ENCODE assay signal across 9 cellular contexts in genomic region chr7:118080947-118081346, GRCh38.
DNase-seq lines count a peak whose midpoint lies in the region; ATAC-seq and TF ChIP-seq lines count a peak whose summit lies in the region.
"Had no signal": no experiment of that assay in that cellular context is flagged by ENCODE, and none has a peak within 500 bp of the region (broad histone marks: within the 10 kb centered on the region; RNA-seq: fewer than 3 reads in every experiment).

No MANE protein-coding gene starts in this region.

- no peaks in the 10 kb centered on the region for H3K4me1 ChIP-seq in IMR-90 (ENCODE audit: control insufficient read depth, insufficient read depth, low read length)
- H3K4me1 ChIP-seq in trophoblast cell (ENCODE audit: control insufficient read depth in 1 of 2, insufficient read depth in 2 of 2, low read length in 2 of 2) = peaks cover 4 to 7% of the 10 kb centered on the region in 2 experiments
- H3K4me1 ChIP-seq: heart right ventricle had no signal

- no peaks in the 10 kb centered on the region for H3K36me3 ChIP-seq in IMR-90 (ENCODE audit: control insufficient read depth, insufficient read depth, low read length)
- no peaks in the 10 kb centered on the region for H3K36me3 ChIP-seq in trophoblast cell (ENCODE audit: control insufficient read depth in 1 of 2, insufficient read depth in 2 of 2, low read length in 2 of 2)
- H3K36me3 ChIP-seq: heart right ventricle had no signal

- peaks cover 21% of the 10 kb centered on the region for H3K4me1 Mint-ChIP-seq in activated T-helper 1 cell treated with anti-CD3 and anti-CD28 coated beads, Interleukin-12 subunit alpha, Interleukin-12 subunit beta, Interleukin-2, Interleukin-4 antibody, amounts not matched to agents 30 ng/mL and 10 ng/mL and 1 ng/mL, durations not matched to agents 14 hours and 24 hours and 36 hours (ENCODE audit: low read depth)

- H3K36me3 Mint-ChIP-seq in activated T-helper 1 cell treated with anti-CD3 and anti-CD28 coated beads, Interleukin-12 subunit alpha, Interleukin-12 subunit beta, Interleukin-2, Interleukin-4 antibody, amounts not matched to agents 30 ng/mL and 10 ng/mL and 1 ng/mL, durations not matched to agents 14 hours and 24 hours and 36 hours (ENCODE audit: low read depth) = peaks cover 1% of the 10 kb centered on the region

- no peak overlapping the region for H3K4me3 ChIP-seq in IMR-90 (ENCODE audit: insufficient read depth, low read depth, low read length)
- no peak overlapping the region for H3K4me3 ChIP-seq in trophoblast cell (ENCODE audit: low read depth, low read length)
- H3K4me3 ChIP-seq: heart right ventricle had no signal

- in situ Hi-C loops in IMR-90 (cut with MboI; ENCODE audit: low sequenced_read_pairs) = loop anchor here (25.0 kb wide), 1 partner anchor 319 kb away; no protein-coding TSS in a partner anchor

- H2BK15ac ChIP-seq in IMR-90 (ENCODE audit: low read depth, low read length) = no peak overlapping the region

- peak; percentile 36 for DNase-seq in GM10266 (ENCODE audit: extremely low spot score)
- peak; percentile 81 for DNase-seq in IMR-90
- DNase-seq in activated T-helper 1 cell treated with anti-CD3 and anti-CD28 coated beads, Interleukin-12 subunit alpha, Interleukin-12 subunit beta, Interleukin-2, Interleukin-4 antibody, amounts not matched to agents 30 ng/mL and 10 ng/mL and 1 ng/mL, durations not matched to agents 14 hours and 24 hours and 36 hours (ENCODE audit: low spot score) = peak; percentile 31
- DNase-seq in trophoblast cell = peak; percentile 23 to 61
- no peak for DNase-seq in GF-D8 (lab: John Stamatoyannopoulos, UW)
- DNase-seq in NCI-H2171 (lab: John Stamatoyannopoulos, UW) = no peak
- DNase-seq in mucosa of gallbladder (ENCODE audit: low spot score) = no peak
- DNase-seq: heart right ventricle had no signal

- H3K79me2 ChIP-seq in trophoblast cell (ENCODE audit: control insufficient read depth, insufficient read depth, low read length, poor library complexity) = peaks cover 2% of the 10 kb centered on the region

- TF ChIP-seq POLR2A in IMR-90 (IDR thresholded peaks at IDR 0.05; ENCODE audit: low read depth, low read length) = no peak

- TF ChIP-seq RAD21 in IMR-90 (IDR thresholded peaks at IDR 0.05; ENCODE audit: low read length) = no peak

- H4K5ac ChIP-seq in IMR-90 (ENCODE audit: low read depth, low read length) = no peak overlapping the region

- no peaks in the 10 kb centered on the region for H3K27me3 ChIP-seq in IMR-90 (ENCODE audit: control insufficient read depth, insufficient read depth, low read length)
- H3K27me3 ChIP-seq in trophoblast cell (ENCODE audit: insufficient read depth, low read length) = no peaks in the 10 kb centered on the region
- H3K27me3 ChIP-seq: heart right ventricle had no signal

- H3K4ac ChIP-seq in IMR-90 (ENCODE audit: low read depth, low read length) = no peak overlapping the region
- H3K4ac ChIP-seq in trophoblast cell (ENCODE audit: low read depth, low read length) = no peak overlapping the region

- no TSS peak for BruUV-seq in IMR-90 (replicated peaks; lab: Mats Ljungman, UMichigan)

- no peak overlapping the region for H2AK9ac ChIP-seq in IMR-90 (replicated peaks; ENCODE audit: low read depth, low read length, poor library complexity)

- H4K91ac ChIP-seq in IMR-90 (ENCODE audit: insufficient read depth, low read depth, low read length) = no peak overlapping the region
- no peak overlapping the region for H4K91ac ChIP-seq in trophoblast cell (ENCODE audit: low read depth, low read length)

- H2BK5ac ChIP-seq in IMR-90 (ENCODE audit: low read depth, low read length, poor library complexity, severe bottlenecking) (no peak overlapping the region), trophoblast cell (ENCODE audit: low read depth, low read length, poor library complexity) (peak overlapping the region; percentile 17)

- H3K27ac Mint-ChIP-seq in activated T-helper 1 cell treated with anti-CD3 and anti-CD28 coated beads, Interleukin-12 subunit alpha, Interleukin-12 subunit beta, Interleukin-2, Interleukin-4 antibody, amounts not matched to agents 30 ng/mL and 10 ng/mL and 1 ng/mL, durations not matched to agents 14 hours and 24 hours and 36 hours = peak overlapping the region; percentile 73

- no peak overlapping the region for H2BK12ac ChIP-seq in trophoblast cell (ENCODE audit: low read length)

- H2AFZ ChIP-seq in IMR-90 (replicated peaks; ENCODE audit: low read length, poor library complexity) (no peak overlapping the region), trophoblast cell (ENCODE audit: insufficient read depth, low read length, poor library complexity) (no peak overlapping the region)

- ATAC-seq in GM21737 (IDR thresholded peaks at IDR 0.05; ENCODE audit: unreplicated experiment) (peak; percentile 89), IMR-90 (ENCODE audit: low read depth) (peak; percentile 65)

- peak overlapping the region; percentile 11 for H3K4me3 Mint-ChIP-seq in activated T-helper 1 cell treated with anti-CD3 and anti-CD28 coated beads, Interleukin-12 subunit alpha, Interleukin-12 subunit beta, Interleukin-2, Interleukin-4 antibody, amounts not matched to agents 30 ng/mL and 10 ng/mL and 1 ng/mL, durations not matched to agents 14 hours and 24 hours and 36 hours

- H3K18ac ChIP-seq in IMR-90 (ENCODE audit: low read depth, low read length) (no peak overlapping the region), trophoblast cell (ENCODE audit: low read length) (no peak overlapping the region)

- H3K79me1 ChIP-seq in IMR-90 (ENCODE audit: low read depth in 1 of 2, low read length in 2 of 2) (no peaks in the 10 kb centered on the region), trophoblast cell (ENCODE audit: low read length) (peaks cover 9% of the 10 kb centered on the region)

- dilution Hi-C loops in IMR-90 (cut with HindIII; ENCODE audit: low sequenced_read_pairs, unreplicated experiment) = no loop called here

- H3K27ac ChIP-seq in IMR-90 (ENCODE audit: insufficient read depth, low read length) (no peak overlapping the region), trophoblast cell (ENCODE audit: low read depth, low read length) (no peak overlapping the region)
- H3K27ac ChIP-seq: heart right ventricle had no signal

- peaks cover 8% of the 10 kb centered on the region for H3K9me3 Mint-ChIP-seq in activated T-helper 1 cell treated with anti-CD3 and anti-CD28 coated beads, Interleukin-12 subunit alpha, Interleukin-12 subunit beta, Interleukin-2, Interleukin-4 antibody, amounts not matched to agents 30 ng/mL and 10 ng/mL and 1 ng/mL, durations not matched to agents 14 hours and 24 hours and 36 hours

- no peak overlapping the region for H3K14ac ChIP-seq in IMR-90 (replicated peaks; ENCODE audit: low read depth, low read length)
- no peak overlapping the region for H3K14ac ChIP-seq in trophoblast cell (ENCODE audit: low read length)

- intact Hi-C loops in IMR-90 (cut with micrococcal nuclease) = no loop called here
- intact Hi-C loops in activated T-helper 1 cell treated with anti-CD3 and anti-CD28 coated beads, Interleukin-12 subunit alpha, Interleukin-12 subunit beta, Interleukin-2, Interleukin-4 antibody, amounts not matched to agents 30 ng/mL and 10 ng/mL and 1 ng/mL, durations not matched to agents 14 hours and 24 hours and 36 hours (cut with micrococcal nuclease) = loop anchor here (5.0 kb wide), 1 partner anchor 231 kb away; no protein-coding TSS in a partner anchor

- H4K12ac ChIP-seq in trophoblast cell (ENCODE audit: low read depth, low read length) = no peak overlapping the region

- no peaks in the 10 kb centered on the region for H3K9me1 ChIP-seq in IMR-90 (ENCODE audit: insufficient read depth, low read length)

- H3K27me3 Mint-ChIP-seq in activated T-helper 1 cell treated with anti-CD3 and anti-CD28 coated beads, Interleukin-12 subunit alpha, Interleukin-12 subunit beta, Interleukin-2, Interleukin-4 antibody, amounts not matched to agents 30 ng/mL and 10 ng/mL and 1 ng/mL, durations not matched to agents 14 hours and 24 hours and 36 hours (ENCODE audit: insufficient read depth) = peaks cover 3% of the 10 kb centered on the region

- no peak overlapping the region for H3K9ac ChIP-seq in IMR-90 (ENCODE audit: low read depth, low read length)
- H3K9ac ChIP-seq in trophoblast cell (ENCODE audit: low read length) = no peak overlapping the region

- no peak for TF ChIP-seq CTCF in GM10266 (IDR thresholded peaks at IDR 0.05; ENCODE audit: control insufficient read depth, insufficient read depth, low read depth, missing control alignments)
- TF ChIP-seq CTCF in IMR-90 (conservative IDR thresholded peaks at IDR 0.05; ENCODE audit: low read depth, low read length) = no peak

- no peak overlapping the region for H2BK120ac ChIP-seq in IMR-90 (ENCODE audit: low read depth, low read length)
- no peak overlapping the region for H2BK120ac ChIP-seq in trophoblast cell (ENCODE audit: insufficient read depth, low read length, poor library complexity)

- H3K9me3 ChIP-seq in IMR-90 (ENCODE audit: control insufficient read depth, insufficient read depth, low read length) (no peaks in the 10 kb centered on the region), trophoblast cell (ENCODE audit: insufficient read depth, low read depth, low read length) (no peaks in the 10 kb centered on the region)
- H3K9me3 ChIP-seq: heart right ventricle had no signal

- H2AK5ac ChIP-seq in IMR-90 (ENCODE audit: low read depth, low read length) (no peak overlapping the region), trophoblast cell (ENCODE audit: low read length) (no peak overlapping the region)

- no CpG with 5 or more reads among the region's 3 CpGs for WGBS in IMR-90 (ENCODE audit: extremely low coverage in 2 of 2, insufficient read length in 1 of 2), 2 experiments
- WGBS in trophoblast cell (ENCODE audit: extremely low coverage, insufficient coverage, insufficient read length) = no CpG with 5 or more reads among the region's 3 CpGs

- H2BK20ac ChIP-seq in IMR-90 (ENCODE audit: low read depth, low read length) = no peak overlapping the region

- CTCF ChIA-PET in IMR-90 (lab: Yijun Ruan, JAX) = no interaction called here

- no peaks in the 10 kb centered on the region for H4K20me1 ChIP-seq in IMR-90 (ENCODE audit: insufficient read depth, low read length)

- no peak overlapping the region for H3K56ac ChIP-seq in IMR-90 (ENCODE audit: extremely low read depth, insufficient read depth, low read length)

- H4K8ac ChIP-seq in IMR-90 (ENCODE audit: low read depth in 2 of 2, low read length in 2 of 2) (no peak overlapping the region), trophoblast cell (ENCODE audit: low read depth, low read length) (no peak overlapping the region)

- POLR2A ChIA-PET in IMR-90 (lab: Charles Lee; ENCODE audit: unreplicated experiment) = no interaction called here

- no peak overlapping the region for H3K23ac ChIP-seq in IMR-90 (ENCODE audit: low read depth, low read length)
- H3K23ac ChIP-seq in trophoblast cell (ENCODE audit: low read length) = no peak overlapping the region

- no peak overlapping the region for H3K4me2 ChIP-seq in IMR-90 (ENCODE audit: low read depth, low read length)
- no peak overlapping the region for H3K4me2 ChIP-seq in trophoblast cell (ENCODE audit: low read length)

Comparison
In these comparisons a context has a peak if more than half of its experiments do, and no peak if none do; other contexts are left out.
1. DNase-seq: peak in GM10266 (single experiment), IMR-90 (single experiment), activated T-helper 1 cell treated with anti-CD3 and anti-CD28 coated beads, Interleukin-12 subunit alpha, Interleukin-12 subunit beta, Interleukin-2, Interleukin-4 antibody, amounts not matched to agents 30 ng/mL and 10 ng/mL and 1 ng/mL, durations not matched to agents 14 hours and 24 hours and 36 hours (single experiment) and trophoblast cell (2 of 2); none in GF-D8 (single experiment), NCI-H2171 (single experiment) and mucosa of gallbladder (single experiment).